8 cellular contexts compared by ENCODE assay signal in the genomic region with DNA sequence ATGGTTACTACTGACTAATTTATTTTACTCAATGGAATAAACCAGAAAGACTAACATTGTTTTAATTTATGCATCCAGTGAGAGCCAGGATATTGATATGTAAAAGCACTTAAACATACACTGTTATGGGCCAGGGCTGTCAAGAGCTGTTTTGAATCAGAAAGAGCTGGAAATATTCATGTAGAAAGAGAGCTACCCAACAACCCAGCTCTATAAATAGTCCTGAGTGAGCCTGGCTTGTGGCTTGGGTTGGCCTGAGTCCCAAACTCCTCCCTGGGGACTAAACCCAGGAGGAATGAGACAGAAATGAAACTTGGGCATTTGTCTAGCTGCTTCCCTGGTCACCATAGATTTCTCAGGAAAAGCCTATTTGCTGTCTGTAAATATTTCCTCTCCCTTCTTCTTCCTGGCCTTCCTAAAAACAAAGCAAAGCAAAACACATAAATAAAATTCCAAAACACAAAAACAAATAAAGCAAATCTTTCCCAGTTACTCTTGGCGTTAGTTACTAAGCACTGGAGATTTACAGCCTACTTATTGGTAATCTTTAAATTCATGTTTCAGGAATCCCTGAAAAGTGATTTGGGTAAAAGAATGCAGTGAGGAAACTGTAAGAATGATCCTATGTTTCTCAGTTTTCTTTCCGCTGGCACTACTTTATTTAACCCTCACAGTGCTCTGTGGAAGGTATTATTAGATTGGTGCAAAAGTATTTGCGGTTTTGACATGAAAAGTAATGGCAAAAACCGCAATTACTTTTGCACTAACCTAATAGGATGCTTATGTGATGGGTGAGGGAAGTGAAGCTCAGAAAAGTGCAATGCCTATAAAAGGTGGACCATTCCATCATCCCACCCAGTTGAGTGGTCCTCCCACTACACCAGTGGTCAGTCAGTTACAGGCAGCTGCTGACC.
DNase-seq lines count a peak whose midpoint lies in the region; ATAC-seq and TF ChIP-seq lines count a peak whose summit lies in the region.

No MANE protein-coding gene starts in this region.

- no TSS peak for BruUV-seq in Calu3 (replicated peaks; lab: Mats Ljungman, UMichigan)

- H3K4me3 Mint-ChIP-seq in Calu3 (ENCODE audit: low read depth, unreplicated experiment), result no peak overlapping the region
- H3K4me3 Mint-ChIP-seq in mesothelial cell of epicardium, result peak overlapping the region; percentile 5

- H3K4me1 Mint-ChIP-seq in Calu3 (ENCODE audit: low read depth, unreplicated experiment) (peaks cover 12% of the 10 kb centered on the region), mesothelial cell of epicardium (peaks cover 13% of the 10 kb centered on the region)

- peaks cover under 1% of the 10 kb centered on the region for H3K9me3 ChIP-seq in colonic mucosa

- intact Hi-C loops in Calu3 (cut with micrococcal nuclease; ENCODE audit: unreplicated experiment), result no loop called here
- intact Hi-C loops in colonic mucosa (cut with DNase I), result no loop called here

- H3K27me3 ChIP-seq in colonic mucosa, result no peaks in the 10 kb centered on the region

- H3K27ac Mint-ChIP-seq in Calu3 (ENCODE audit: unreplicated experiment), result no peak overlapping the region
- peak overlapping the region; percentile 78 for H3K27ac Mint-ChIP-seq in mesothelial cell of epicardium

- H3K4me3 ChIP-seq in colonic mucosa, result no peak overlapping the region

- no peaks in the 10 kb centered on the region for H3K27me3 Mint-ChIP-seq in Calu3 (ENCODE audit: unreplicated experiment)
- H3K27me3 Mint-ChIP-seq in mesothelial cell of epicardium (ENCODE audit: low read depth), result no peaks in the 10 kb centered on the region

- H3K4me1 ChIP-seq in colonic mucosa, result no peaks in the 10 kb centered on the region

- H3K36me3 ChIP-seq in colonic mucosa, result no peaks in the 10 kb centered on the region

- no peak overlapping the region for H3K9ac ChIP-seq in colonic mucosa (ENCODE audit: low read depth in 2 of 2, low read length in 2 of 2)

- no peak overlapping the region for H3K27ac ChIP-seq in colonic mucosa

- ATAC-seq in HG03571 (IDR thresholded peaks at IDR 0.05; ENCODE audit: unreplicated experiment) (no peak), HG03159 (IDR thresholded peaks at IDR 0.05; ENCODE audit: unreplicated experiment) (no peak)

- no peak for TF ChIP-seq CTCF in Calu3 (IDR thresholded peaks at IDR 0.05; ENCODE audit: unreplicated experiment)
- TF ChIP-seq CTCF in colonic mucosa (IDR thresholded peaks at IDR 0.05), result no peak
- no peak for TF ChIP-seq CTCF in mesothelial cell of epicardium (IDR thresholded peaks at IDR 0.05; ENCODE audit: unreplicated experiment)

- H3K36me3 Mint-ChIP-seq in Calu3 (ENCODE audit: insufficient read depth, unreplicated experiment), result no peaks in the 10 kb centered on the region
- H3K36me3 Mint-ChIP-seq in mesothelial cell of epicardium, result peaks cover 8% of the 10 kb centered on the region

- CTCF ChIA-PET in Calu3 (lab: Charles Lee), result interaction anchor here (0.5 to 1.8 kb wide), 6 partner anchors 10 to 478 kb away, joined by 3 to 5 read pairs (median 4); no protein-coding TSS in a partner anchor

- DNase-seq in Calu3 (peak; percentile 51), NCI-H2107 (lab: John Stamatoyannopoulos, UW) (peak; percentile 79), colonic mucosa (peak; percentile 32), mesothelial cell of epicardium (ENCODE audit: low spot score in 2 of 2, unreplicated experiment in 2 of 2) (peak in 1 of 2 experiments; percentile 60)
- no peak for DNase-seq in stimulated activated CD4-positive, alpha-beta T cell treated with anti-CD3 and anti-CD28 coated beads, Interleukin-12 subunit alpha, Interleukin-12 subunit beta, amount 100 ng/mL, for 4 hours
- no peak for DNase-seq in stimulated activated CD4-positive, alpha-beta T cell treated with anti-CD3 and anti-CD28 coated beads, Interleukin-15, amount 100 ng/mL, for 24 hours

- H3K9me3 Mint-ChIP-seq in Calu3 (ENCODE audit: low read depth, unreplicated experiment), result peaks cover 10% of the 10 kb centered on the region
- peaks cover 17% of the 10 kb centered on the region for H3K9me3 Mint-ChIP-seq in mesothelial cell of epicardium

Comparison
In these comparisons a context has a peak if more than half of its experiments do, and no peak if none do; other contexts are left out.
1. DNase-seq: peak in Calu3 (single experiment), NCI-H2107 (single experiment) and colonic mucosa (single experiment); none in stimulated activated CD4-positive, alpha-beta T cell treated with anti-CD3 and anti-CD28 coated beads, Interleukin-12 subunit alpha, Interleukin-12 subunit beta, amount 100 ng/mL, for 4 hours (single experiment) and stimulated activated CD4-positive, alpha-beta T cell treated with anti-CD3 and anti-CD28 coated beads, Interleukin-15, amount 100 ng/mL, for 24 hours (single experiment).